23 cellular contexts compared by ENCODE assay signal in genomic region chr3:99439892-99440291, GRCh38.
DNase-seq lines count a peak whose midpoint lies in the region; ATAC-seq and TF ChIP-seq lines count a peak whose summit lies in the region.
"Had no signal": no experiment of that assay in that cellular context is flagged by ENCODE, and none has a peak within 500 bp of the region (broad histone marks: within the 10 kb centered on the region; RNA-seq: fewer than 3 reads in every experiment).

No MANE protein-coding gene starts in this region.

- peak overlapping the region; percentile 30 for H3K4me2 ChIP-seq in neural progenitor cell

- H3K9ac ChIP-seq in NT2/D1 (ENCODE audit: insufficient read length, low read depth) (no peak overlapping the region), neural progenitor cell (no peak overlapping the region)

- no peak overlapping the region for H3K27ac Mint-ChIP-seq in neural progenitor cell
- no peak overlapping the region for H3K27ac Mint-ChIP-seq in activated naive CD8-positive, alpha-beta T cell treated with anti-CD3 and anti-CD28 coated beads, Interleukin-2, amount 50 U/mL, for 24 hours
- H3K27ac Mint-ChIP-seq: activated naive CD4-positive, alpha-beta T cell treated with anti-CD3 and anti-CD28 coated beads, Interleukin-2, amount 10 ng/mL, durations not matched to agents 7 days and 5 days; activated T-helper 1 cell treated with anti-CD3 and anti-CD28 coated beads, Interleukin-12 subunit alpha, Interleukin-12 subunit beta, Interleukin-2, Interleukin-4 antibody, amounts not matched to agents 30 ng/mL and 10 ng/mL and 1 ng/mL, durations not matched to agents 14 hours and 24 hours and 36 hours; type B pancreatic cell had no signal

- no peak for ATAC-seq in activated naive CD8-positive, alpha-beta T cell treated with anti-CD3 and anti-CD28 coated beads, Interleukin-2, amount 50 U/mL, for 24 hours
- ATAC-seq in HG02610 (IDR thresholded peaks at IDR 0.05; ENCODE audit: unreplicated experiment), result no peak
- ATAC-seq: lower lobe of right lung had no signal

- no peak for TF ChIP-seq CTCF in fibroblast of villous mesenchyme (IDR thresholded peaks at IDR 0.05; ENCODE audit: insufficient read depth, low read depth, low read length)
- TF ChIP-seq CTCF in neural progenitor cell (IDR thresholded peaks at IDR 0.05), result no peak

- H4K20me1 ChIP-seq in neural progenitor cell (ENCODE audit: low read depth), result no peaks in the 10 kb centered on the region

- H3K4me3 ChIP-seq in NT2/D1 (ENCODE audit: insufficient read length, low read depth) (no peak overlapping the region), fibroblast of villous mesenchyme (ENCODE audit: low read depth, low read length) (no peak overlapping the region), neural progenitor cell (no peak overlapping the region)
- H3K4me3 ChIP-seq: lower lobe of right lung, skin epidermis had no signal

- no peaks in the 10 kb centered on the region for H3K4me1 ChIP-seq in NT2/D1 (ENCODE audit: insufficient read depth, insufficient read length)
- H3K4me1 ChIP-seq in neural progenitor cell, result peaks cover 25% of the 10 kb centered on the region
- H3K4me1 ChIP-seq: lower lobe of right lung had no signal

- H3K36me3 ChIP-seq in NT2/D1 (ENCODE audit: insufficient read depth, insufficient read length, low read length), result no peaks in the 10 kb centered on the region
- no peaks in the 10 kb centered on the region for H3K36me3 ChIP-seq in neural progenitor cell
- H3K36me3 ChIP-seq: lower lobe of right lung, WERI-Rb-1 had no signal

- peaks cover 3% of the 10 kb centered on the region for H3K9me3 Mint-ChIP-seq in neural progenitor cell
- H3K9me3 Mint-ChIP-seq in activated naive CD8-positive, alpha-beta T cell treated with anti-CD3 and anti-CD28 coated beads, Interleukin-2, amount 50 U/mL, for 24 hours, result peaks cover 30% of the 10 kb centered on the region

- H3K27me3 Mint-ChIP-seq in neural progenitor cell (ENCODE audit: insufficient read depth, low read depth), result no peaks in the 10 kb centered on the region
- no peaks in the 10 kb centered on the region for H3K27me3 Mint-ChIP-seq in activated naive CD8-positive, alpha-beta T cell treated with anti-CD3 and anti-CD28 coated beads, Interleukin-2, amount 50 U/mL, for 24 hours
- H3K27me3 Mint-ChIP-seq: activated naive CD4-positive, alpha-beta T cell treated with anti-CD3 and anti-CD28 coated beads, Interleukin-2, amount 10 ng/mL, durations not matched to agents 7 days and 5 days; central memory CD8-positive, alpha-beta T cell; progenitor cell of endocrine pancreas; type B pancreatic cell had no signal

- DNase-seq in GM04503 (ENCODE audit: low read depth) (peak; percentile 41), NT2/D1 (ENCODE audit: low read depth, low spot score) (peak; percentile 11), fibroblast of villous mesenchyme (ENCODE audit: low read depth) (peak; percentile 79), neural progenitor cell (ENCODE audit: low spot score) (peak; percentile 64), HuH-7.5 (ENCODE audit: low spot score) (no peak), COLO668 (lab: John Stamatoyannopoulos, UW; ENCODE audit: unreplicated experiment) (no peak)
- no peak for DNase-seq in activated naive CD8-positive, alpha-beta T cell treated with anti-CD3 and anti-CD28 coated beads, Interleukin-2, amount 50 U/mL, for 24 hours
- DNase-seq: activated naive CD4-positive, alpha-beta T cell treated with anti-CD3 and anti-CD28 coated beads, Interleukin-2, amount 10 ng/mL, durations not matched to agents 7 days and 5 days; anterior cingulate cortex; GF-D8; H9; lower lobe of right lung; MV-4-11; NCI-H1694; NCI-H748 treated with DMSO at 0.1 percent for 48 hours; T-helper 9 cell; WERI-Rb-1 had no signal

- H3K27me3 ChIP-seq in NT2/D1 (ENCODE audit: insufficient read depth, insufficient read length), result no peaks in the 10 kb centered on the region
- no peaks in the 10 kb centered on the region for H3K27me3 ChIP-seq in neural progenitor cell

- H3K36me3 Mint-ChIP-seq in neural progenitor cell, result no peaks in the 10 kb centered on the region
- no peaks in the 10 kb centered on the region for H3K36me3 Mint-ChIP-seq in activated naive CD8-positive, alpha-beta T cell treated with anti-CD3 and anti-CD28 coated beads, Interleukin-2, amount 50 U/mL, for 24 hours (ENCODE audit: low read depth)
- H3K36me3 Mint-ChIP-seq: activated naive CD4-positive, alpha-beta T cell treated with anti-CD3 and anti-CD28 coated beads, Interleukin-2, amount 10 ng/mL, durations not matched to agents 7 days and 5 days; type B pancreatic cell had no signal

- H3F3A ChIP-seq in neural progenitor cell (ENCODE audit: low read depth), result no peaks in the 10 kb centered on the region

- H3K27ac ChIP-seq in neural progenitor cell, result no peak overlapping the region
- H3K27ac ChIP-seq: lower lobe of right lung, skin epidermis, WERI-Rb-1 had no signal

- H3K4me3 Mint-ChIP-seq in neural progenitor cell, result no peak overlapping the region
- no peak overlapping the region for H3K4me3 Mint-ChIP-seq in activated naive CD8-positive, alpha-beta T cell treated with anti-CD3 and anti-CD28 coated beads, Interleukin-2, amount 50 U/mL, for 24 hours
- H3K4me3 Mint-ChIP-seq: activated naive CD4-positive, alpha-beta T cell treated with anti-CD3 and anti-CD28 coated beads, Interleukin-2, amount 10 ng/mL, durations not matched to agents 7 days and 5 days; activated T-helper 1 cell treated with anti-CD3 and anti-CD28 coated beads, Interleukin-12 subunit alpha, Interleukin-12 subunit beta, Interleukin-2, Interleukin-4 antibody, amounts not matched to agents 30 ng/mL and 10 ng/mL and 1 ng/mL, durations not matched to agents 14 hours and 24 hours and 36 hours; central memory CD8-positive, alpha-beta T cell; H9; type B pancreatic cell had no signal

- peaks cover 5% of the 10 kb centered on the region; the same call in 1 of the 2 replicates for H3K9me3 ChIP-seq in NT2/D1 (ENCODE audit: insufficient read depth, low read length)
- H3K9me3 ChIP-seq in neural progenitor cell (ENCODE audit: low read depth), result no peaks in the 10 kb centered on the region
- H3K9me3 ChIP-seq: lower lobe of right lung had no signal

- no peak overlapping the region for H2AFZ ChIP-seq in neural progenitor cell (replicated peaks)

- H3K79me2 ChIP-seq in neural progenitor cell (ENCODE audit: low read depth), result no peaks in the 10 kb centered on the region

- H3K4me1 Mint-ChIP-seq in neural progenitor cell, result no peaks in the 10 kb centered on the region
- no peaks in the 10 kb centered on the region for H3K4me1 Mint-ChIP-seq in activated naive CD8-positive, alpha-beta T cell treated with anti-CD3 and anti-CD28 coated beads, Interleukin-2, amount 50 U/mL, for 24 hours
- H3K4me1 Mint-ChIP-seq: activated naive CD4-positive, alpha-beta T cell treated with anti-CD3 and anti-CD28 coated beads, Interleukin-2, amount 10 ng/mL, durations not matched to agents 7 days and 5 days; central memory CD8-positive, alpha-beta T cell had no signal

Comparison
In these comparisons a context has a peak if more than half of its experiments do, and no peak if none do; other contexts are left out.
1. DNase-seq: peak in GM04503 (single experiment), NT2/D1 (single experiment), fibroblast of villous mesenchyme (single experiment) and neural progenitor cell (single experiment); none in HuH-7.5 (single experiment), activated naive CD8-positive, alpha-beta T cell treated with anti-CD3 and anti-CD28 coated beads, Interleukin-2, amount 50 U/mL, for 24 hours (single experiment) and COLO668 (single experiment).